ENCODE assay signal across 15 cellular contexts in the genomic region with DNA sequence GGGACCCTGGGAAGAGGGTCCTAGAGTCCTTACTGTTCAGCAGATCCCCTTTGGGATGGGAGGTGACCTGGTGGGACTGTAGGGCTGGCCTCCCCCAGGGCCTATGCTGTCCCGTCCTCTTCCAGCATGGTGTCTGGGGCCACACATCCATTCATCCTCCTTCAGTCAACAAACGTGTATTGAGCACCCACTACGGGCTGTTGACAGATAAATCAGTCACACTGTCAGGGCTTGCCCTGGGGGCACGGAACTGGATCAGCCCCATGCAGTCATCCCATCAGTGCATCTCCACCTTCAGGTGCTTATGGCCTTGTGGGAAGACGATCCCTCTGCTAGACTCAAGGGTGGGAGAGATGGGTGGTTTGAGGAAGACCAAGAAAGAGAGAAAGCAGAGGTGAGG. TPM values are rescaled to one million over a fixed set of nuclear protein-coding genes. Genes with fewer than 3 reads are reported as not detected.
DNase-seq lines count a peak whose midpoint lies in the region; ATAC-seq and TF ChIP-seq lines count a peak whose summit lies in the region.
"Had no signal": no experiment of that assay in that cellular context is flagged by ENCODE, and none has a peak within 500 bp of the region (broad histone marks: within the 10 kb centered on the region; RNA-seq: fewer than 3 reads in every experiment).

No MANE protein-coding gene starts in this region.

- intact Hi-C loops in lower lobe of right lung (cut with DNase I), result no loop called here

- H3K4me3 Mint-ChIP-seq in activated naive CD8-positive, alpha-beta T cell treated with anti-CD3 and anti-CD28 coated beads, Interleukin-2, amount 50 U/mL, for 24 hours, result no peak overlapping the region
- no peak overlapping the region for H3K4me3 Mint-ChIP-seq in activated naive CD8-positive, alpha-beta T cell treated with anti-CD3 and anti-CD28 coated beads for 36 hours
- H3K4me3 Mint-ChIP-seq: CD4-positive, alpha-beta T cell had no signal

- H3K36me3 ChIP-seq in lower lobe of right lung, result no peaks in the 10 kb centered on the region

- no peak for DNase-seq in activated naive CD8-positive, alpha-beta T cell treated with anti-CD3 and anti-CD28 coated beads, Interleukin-2, amount 50 U/mL, for 24 hours
- no peak for DNase-seq in activated naive CD8-positive, alpha-beta T cell treated with anti-CD3 and anti-CD28 coated beads for 36 hours
- peak; percentile 58 for DNase-seq in NCI-H69 (lab: John Stamatoyannopoulos, UW)
- peak; percentile 6 for DNase-seq in lower lobe of right lung
- no peak for DNase-seq in NAMALWA (ENCODE audit: low spot score)
- DNase-seq: ACHN; C1 segment of cervical spinal cord; CD4-positive, alpha-beta T cell; DMS153; DMS79 treated with DMSO at 0.1 percent for 48 hours; EL; GDM1 had no signal

- no peak overlapping the region for H3K27ac ChIP-seq in lower lobe of right lung

- H3K9me3 Mint-ChIP-seq in activated naive CD8-positive, alpha-beta T cell treated with anti-CD3 and anti-CD28 coated beads, Interleukin-2, amount 50 U/mL, for 24 hours, result peaks cover 8% of the 10 kb centered on the region
- H3K9me3 Mint-ChIP-seq in activated naive CD8-positive, alpha-beta T cell treated with anti-CD3 and anti-CD28 coated beads for 36 hours, result peaks cover 5% of the 10 kb centered on the region

- peak; percentile 4 for ATAC-seq in activated naive CD8-positive, alpha-beta T cell treated with anti-CD3 and anti-CD28 coated beads, Interleukin-2, amount 50 U/mL, for 24 hours
- no peak for ATAC-seq in lower lobe of right lung
- ATAC-seq in GM18870 (IDR thresholded peaks at IDR 0.05; ENCODE audit: unreplicated experiment), result no peak
- ATAC-seq in HG02678 (IDR thresholded peaks at IDR 0.05; ENCODE audit: unreplicated experiment), result no peak

- peaks cover 2% of the 10 kb centered on the region for H3K36me3 Mint-ChIP-seq in activated naive CD8-positive, alpha-beta T cell treated with anti-CD3 and anti-CD28 coated beads, Interleukin-2, amount 50 U/mL, for 24 hours (ENCODE audit: low read depth)
- H3K36me3 Mint-ChIP-seq in activated naive CD8-positive, alpha-beta T cell treated with anti-CD3 and anti-CD28 coated beads for 36 hours, result peaks cover 2% of the 10 kb centered on the region

- no peaks in the 10 kb centered on the region for H3K27me3 ChIP-seq in lower lobe of right lung (ENCODE audit: low read depth)

- peaks cover 10% of the 10 kb centered on the region for H3K9me3 ChIP-seq in lower lobe of right lung

- no peak overlapping the region for H3K27ac Mint-ChIP-seq in activated naive CD8-positive, alpha-beta T cell treated with anti-CD3 and anti-CD28 coated beads, Interleukin-2, amount 50 U/mL, for 24 hours
- H3K27ac Mint-ChIP-seq in activated naive CD8-positive, alpha-beta T cell treated with anti-CD3 and anti-CD28 coated beads for 36 hours, result no peak overlapping the region
- H3K27ac Mint-ChIP-seq: CD4-positive, alpha-beta T cell had no signal

- H3K27me3 Mint-ChIP-seq in activated naive CD8-positive, alpha-beta T cell treated with anti-CD3 and anti-CD28 coated beads, Interleukin-2, amount 50 U/mL, for 24 hours, result no peaks in the 10 kb centered on the region
- H3K27me3 Mint-ChIP-seq in activated naive CD8-positive, alpha-beta T cell treated with anti-CD3 and anti-CD28 coated beads for 36 hours, result peaks cover 4% of the 10 kb centered on the region
- H3K27me3 Mint-ChIP-seq: CD4-positive, alpha-beta T cell had no signal

- TF ChIP-seq CTCF in lower lobe of right lung (IDR thresholded peaks at IDR 0.05), result no peak

- peaks cover 6% of the 10 kb centered on the region for H3K4me1 ChIP-seq in lower lobe of right lung
- H3K4me1 ChIP-seq: HAP-1 had no signal

- no peak overlapping the region for H3K4me3 ChIP-seq in lower lobe of right lung
- H3K4me3 ChIP-seq: HAP-1 had no signal

- H3K4me1 Mint-ChIP-seq in activated naive CD8-positive, alpha-beta T cell treated with anti-CD3 and anti-CD28 coated beads, Interleukin-2, amount 50 U/mL, for 24 hours, result no peaks in the 10 kb centered on the region
- no peaks in the 10 kb centered on the region for H3K4me1 Mint-ChIP-seq in activated naive CD8-positive, alpha-beta T cell treated with anti-CD3 and anti-CD28 coated beads for 36 hours

RNA-seq across cellular contexts. Expression of gene COL27A1, which starts 30.2 kb away (rescaled TPM):
- 10 to 100 TPM; 11.4 to 12.2 TPM for total RNA-seq in activated naive CD8-positive, alpha-beta T cell treated with anti-CD3 and anti-CD28 coated beads for 36 hours
- total RNA-seq in lower lobe of right lung, result 13.0 TPM

Comparison
In these comparisons a context has a peak if more than half of its experiments do, and no peak if none do; other contexts are left out.
1. DNase-seq: peak in NCI-H69 (single experiment) and lower lobe of right lung (single experiment); none in activated naive CD8-positive, alpha-beta T cell treated with anti-CD3 and anti-CD28 coated beads, Interleukin-2, amount 50 U/mL, for 24 hours (single experiment), activated naive CD8-positive, alpha-beta T cell treated with anti-CD3 and anti-CD28 coated beads for 36 hours (single experiment) and NAMALWA (single experiment).